ENCODE assay signal across 1 cellular context in genomic region chr15:40446144-40446543, GRCh38.
TF ChIP-seq lines count a peak whose summit lies in the region.

No MANE protein-coding gene starts in this region.

TF ChIP-seq in HEK293, 187 proteins besides CTCF, POLR2A, EP300 and RAD21 (continued from another document):
- no peak for TF ChIP-seq AEBP2 (tag by site-specific recombination; IDR thresholded peaks at IDR 0.05; ENCODE audit: borderline replicate concordance)
TF ChIP-seq in HEK293: peak in this region for 1.
